In the genomic region with DNA sequence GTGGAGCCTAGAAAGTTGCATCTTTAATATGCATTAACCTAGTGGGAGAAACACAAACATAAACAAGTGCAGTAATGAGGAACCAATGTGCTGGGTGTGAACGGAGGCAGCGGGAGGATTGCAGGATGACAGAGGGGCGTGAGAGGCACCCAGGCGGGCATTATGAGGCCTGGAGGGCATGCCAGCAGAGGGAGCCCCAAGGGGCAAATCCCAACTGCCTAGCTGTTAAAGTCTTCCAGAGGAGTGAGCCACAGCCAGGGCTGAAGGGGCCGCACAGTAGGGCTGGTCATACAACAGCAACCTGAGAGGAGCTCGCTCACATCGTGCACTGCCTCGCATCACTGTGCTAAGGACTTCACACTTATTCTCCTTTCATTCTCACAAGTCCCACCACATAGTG, we compare ENCODE assay signal across 3 cellular contexts.
TF ChIP-seq lines count a peak whose summit lies in the region.

No MANE protein-coding gene starts in this region.

TF ChIP-seq in GM23338, 12 proteins besides CTCF, POLR2A, EP300 and RAD21 (continues in another document):
- TF ChIP-seq ZNF114 (CRISPR knock-in tag; IDR thresholded peaks at IDR 0.05) (no peak), POLR2AphosphoS5 (IDR thresholded peaks at IDR 0.05; ENCODE audit: low read depth) (no peak)
- TF ChIP-seq, protein P1, sequence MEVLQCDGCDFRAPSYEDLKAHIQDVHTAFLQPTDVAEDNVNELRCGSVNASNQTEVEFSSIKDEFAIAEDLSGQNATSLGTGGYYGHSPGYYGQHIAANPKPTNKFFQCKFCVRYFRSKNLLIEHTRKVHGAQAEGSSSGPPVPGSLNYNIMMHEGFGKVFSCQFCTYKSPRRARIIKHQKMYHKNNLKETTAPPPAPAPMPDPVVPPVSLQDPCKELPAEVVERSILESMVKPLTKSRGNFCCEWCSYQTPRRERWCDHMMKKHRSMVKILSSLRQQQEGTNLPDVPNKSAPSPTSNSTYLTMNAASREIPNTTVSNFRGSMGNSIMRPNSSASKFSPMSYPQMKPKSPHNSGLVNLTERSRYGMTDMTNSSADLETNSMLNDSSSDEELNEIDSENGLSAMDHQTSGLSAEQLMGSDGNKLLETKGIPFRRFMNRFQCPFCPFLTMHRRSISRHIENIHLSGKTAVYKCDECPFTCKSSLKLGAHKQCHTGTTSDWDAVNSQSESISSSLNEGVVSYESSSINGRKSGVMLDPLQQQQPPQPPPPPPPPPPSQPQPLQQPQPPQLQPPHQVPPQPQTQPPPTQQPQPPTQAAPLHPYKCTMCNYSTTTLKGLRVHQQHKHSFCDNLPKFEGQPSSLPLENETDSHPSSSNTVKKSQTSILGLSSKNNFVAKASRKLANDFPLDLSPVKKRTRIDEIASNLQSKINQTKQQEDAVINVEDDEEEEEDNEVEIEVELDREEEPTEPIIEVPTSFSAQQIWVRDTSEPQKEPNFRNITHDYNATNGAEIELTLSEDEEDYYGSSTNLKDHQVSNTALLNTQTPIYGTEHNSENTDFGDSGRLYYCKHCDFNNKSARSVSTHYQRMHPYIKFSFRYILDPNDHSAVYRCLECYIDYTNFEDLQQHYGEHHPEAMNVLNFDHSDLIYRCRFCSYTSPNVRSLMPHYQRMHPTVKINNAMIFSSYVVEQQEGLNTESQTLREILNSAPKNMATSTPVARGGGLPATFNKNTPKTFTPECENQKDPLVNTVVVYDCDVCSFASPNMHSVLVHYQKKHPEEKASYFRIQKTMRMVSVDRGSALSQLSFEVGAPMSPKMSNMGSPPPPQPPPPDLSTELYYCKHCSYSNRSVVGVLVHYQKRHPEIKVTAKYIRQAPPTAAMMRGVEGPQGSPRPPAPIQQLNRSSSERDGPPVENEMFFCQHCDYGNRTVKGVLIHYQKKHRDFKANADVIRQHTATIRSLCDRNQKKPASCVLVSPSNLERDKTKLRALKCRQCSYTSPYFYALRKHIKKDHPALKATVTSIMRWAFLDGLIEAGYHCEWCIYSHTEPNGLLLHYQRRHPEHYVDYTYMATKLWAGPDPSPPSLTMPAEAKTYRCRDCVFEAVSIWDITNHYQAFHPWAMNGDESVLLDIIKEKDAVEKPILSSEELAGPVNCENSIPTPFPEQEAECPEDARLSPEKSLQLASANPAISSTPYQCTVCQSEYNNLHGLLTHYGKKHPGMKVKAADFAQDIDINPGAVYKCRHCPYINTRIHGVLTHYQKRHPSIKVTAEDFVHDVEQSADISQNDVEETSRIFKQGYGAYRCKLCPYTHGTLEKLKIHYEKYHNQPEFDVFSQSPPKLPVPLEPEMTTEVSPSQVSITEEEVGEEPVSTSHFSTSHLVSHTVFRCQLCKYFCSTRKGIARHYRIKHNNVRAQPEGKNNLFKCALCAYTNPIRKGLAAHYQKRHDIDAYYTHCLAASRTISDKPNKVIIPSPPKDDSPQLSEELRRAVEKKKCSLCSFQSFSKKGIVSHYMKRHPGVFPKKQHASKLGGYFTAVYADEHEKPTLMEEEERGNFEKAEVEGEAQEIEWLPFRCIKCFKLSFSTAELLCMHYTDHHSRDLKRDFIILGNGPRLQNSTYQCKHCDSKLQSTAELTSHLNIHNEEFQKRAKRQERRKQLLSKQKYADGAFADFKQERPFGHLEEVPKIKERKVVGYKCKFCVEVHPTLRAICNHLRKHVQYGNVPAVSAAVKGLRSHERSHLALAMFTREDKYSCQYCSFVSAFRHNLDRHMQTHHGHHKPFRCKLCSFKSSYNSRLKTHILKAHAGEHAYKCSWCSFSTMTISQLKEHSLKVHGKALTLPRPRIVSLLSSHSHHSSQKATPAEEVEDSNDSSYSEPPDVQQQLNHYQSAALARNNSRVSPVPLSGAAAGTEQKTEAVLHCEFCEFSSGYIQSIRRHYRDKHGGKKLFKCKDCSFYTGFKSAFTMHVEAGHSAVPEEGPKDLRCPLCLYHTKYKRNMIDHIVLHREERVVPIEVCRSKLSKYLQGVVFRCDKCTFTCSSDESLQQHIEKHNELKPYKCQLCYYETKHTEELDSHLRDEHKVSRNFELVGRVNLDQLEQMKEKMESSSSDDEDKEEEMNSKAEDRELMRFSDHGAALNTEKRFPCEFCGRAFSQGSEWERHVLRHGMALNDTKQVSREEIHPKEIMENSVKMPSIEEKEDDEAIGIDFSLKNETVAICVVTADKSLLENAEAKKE (CRISPR knock-in tag; IDR thresholded peaks at IDR 0.05), result no peak

TF ChIP-seq in WTC11, 78 proteins besides CTCF, POLR2A, EP300 and RAD21:
- TF ChIP-seq, protein P2, sequence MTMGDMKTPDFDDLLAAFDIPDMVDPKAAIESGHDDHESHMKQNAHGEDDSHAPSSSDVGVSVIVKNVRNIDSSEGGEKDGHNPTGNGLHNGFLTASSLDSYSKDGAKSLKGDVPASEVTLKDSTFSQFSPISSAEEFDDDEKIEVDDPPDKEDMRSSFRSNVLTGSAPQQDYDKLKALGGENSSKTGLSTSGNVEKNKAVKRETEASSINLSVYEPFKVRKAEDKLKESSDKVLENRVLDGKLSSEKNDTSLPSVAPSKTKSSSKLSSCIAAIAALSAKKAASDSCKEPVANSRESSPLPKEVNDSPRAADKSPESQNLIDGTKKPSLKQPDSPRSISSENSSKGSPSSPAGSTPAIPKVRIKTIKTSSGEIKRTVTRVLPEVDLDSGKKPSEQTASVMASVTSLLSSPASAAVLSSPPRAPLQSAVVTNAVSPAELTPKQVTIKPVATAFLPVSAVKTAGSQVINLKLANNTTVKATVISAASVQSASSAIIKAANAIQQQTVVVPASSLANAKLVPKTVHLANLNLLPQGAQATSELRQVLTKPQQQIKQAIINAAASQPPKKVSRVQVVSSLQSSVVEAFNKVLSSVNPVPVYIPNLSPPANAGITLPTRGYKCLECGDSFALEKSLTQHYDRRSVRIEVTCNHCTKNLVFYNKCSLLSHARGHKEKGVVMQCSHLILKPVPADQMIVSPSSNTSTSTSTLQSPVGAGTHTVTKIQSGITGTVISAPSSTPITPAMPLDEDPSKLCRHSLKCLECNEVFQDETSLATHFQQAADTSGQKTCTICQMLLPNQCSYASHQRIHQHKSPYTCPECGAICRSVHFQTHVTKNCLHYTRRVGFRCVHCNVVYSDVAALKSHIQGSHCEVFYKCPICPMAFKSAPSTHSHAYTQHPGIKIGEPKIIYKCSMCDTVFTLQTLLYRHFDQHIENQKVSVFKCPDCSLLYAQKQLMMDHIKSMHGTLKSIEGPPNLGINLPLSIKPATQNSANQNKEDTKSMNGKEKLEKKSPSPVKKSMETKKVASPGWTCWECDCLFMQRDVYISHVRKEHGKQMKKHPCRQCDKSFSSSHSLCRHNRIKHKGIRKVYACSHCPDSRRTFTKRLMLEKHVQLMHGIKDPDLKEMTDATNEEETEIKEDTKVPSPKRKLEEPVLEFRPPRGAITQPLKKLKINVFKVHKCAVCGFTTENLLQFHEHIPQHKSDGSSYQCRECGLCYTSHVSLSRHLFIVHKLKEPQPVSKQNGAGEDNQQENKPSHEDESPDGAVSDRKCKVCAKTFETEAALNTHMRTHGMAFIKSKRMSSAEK (CRISPR knock-in tag; IDR thresholded peaks at IDR 0.05; ENCODE audit: borderline replicate concordance), result no peak
- TF ChIP-seq NR1H2 (CRISPR knock-in tag; IDR thresholded peaks at IDR 0.05) (no peak), PREB (CRISPR knock-in tag; IDR thresholded peaks at IDR 0.05; ENCODE audit: borderline replicate concordance) (no peak), NR3C1 (CRISPR knock-in tag; conservative IDR thresholded peaks at IDR 0.05; ENCODE audit: low read depth) (no peak), CREB1 (CRISPR knock-in tag; IDR thresholded peaks at IDR 0.05) (no peak), ETV6 (CRISPR knock-in tag; IDR thresholded peaks at IDR 0.05) (0 out of 2 replicates have a peak, but pooled peaks have one; percentile 11)

TF ChIP-seq in HepG2, 621 proteins besides CTCF, POLR2A, EP300 and RAD21:
- TF ChIP-seq STAG1 (CRISPR knock-in tag; IDR thresholded peaks at IDR 0.05) (peak; percentile 51), ZKSCAN1 (IDR thresholded peaks at IDR 0.05; ENCODE audit: low read length) (peak; percentile 91), TERF1 (CRISPR knock-in tag; IDR thresholded peaks at IDR 0.05) (no peak), SALL1 (CRISPR knock-in tag; IDR thresholded peaks at IDR 0.05) (peak; percentile 21; the same call in 1 of the 2 replicates), ZNF687 (CRISPR knock-in tag; IDR thresholded peaks at IDR 0.05) (peak; percentile 37), CBX1 (IDR thresholded peaks at IDR 0.05; ENCODE audit: low read depth) (no peak), SMC3 (IDR thresholded peaks at IDR 0.05; ENCODE audit: low read length) (peak; percentile 42)
- TF ChIP-seq, protein P3, sequence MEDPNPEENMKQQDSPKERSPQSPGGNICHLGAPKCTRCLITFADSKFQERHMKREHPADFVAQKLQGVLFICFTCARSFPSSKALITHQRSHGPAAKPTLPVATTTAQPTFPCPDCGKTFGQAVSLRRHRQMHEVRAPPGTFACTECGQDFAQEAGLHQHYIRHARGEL (CRISPR knock-in tag; IDR thresholded peaks at IDR 0.05), result no peak
